ENCODE assay signal across 8 cellular contexts in the genomic region with DNA sequence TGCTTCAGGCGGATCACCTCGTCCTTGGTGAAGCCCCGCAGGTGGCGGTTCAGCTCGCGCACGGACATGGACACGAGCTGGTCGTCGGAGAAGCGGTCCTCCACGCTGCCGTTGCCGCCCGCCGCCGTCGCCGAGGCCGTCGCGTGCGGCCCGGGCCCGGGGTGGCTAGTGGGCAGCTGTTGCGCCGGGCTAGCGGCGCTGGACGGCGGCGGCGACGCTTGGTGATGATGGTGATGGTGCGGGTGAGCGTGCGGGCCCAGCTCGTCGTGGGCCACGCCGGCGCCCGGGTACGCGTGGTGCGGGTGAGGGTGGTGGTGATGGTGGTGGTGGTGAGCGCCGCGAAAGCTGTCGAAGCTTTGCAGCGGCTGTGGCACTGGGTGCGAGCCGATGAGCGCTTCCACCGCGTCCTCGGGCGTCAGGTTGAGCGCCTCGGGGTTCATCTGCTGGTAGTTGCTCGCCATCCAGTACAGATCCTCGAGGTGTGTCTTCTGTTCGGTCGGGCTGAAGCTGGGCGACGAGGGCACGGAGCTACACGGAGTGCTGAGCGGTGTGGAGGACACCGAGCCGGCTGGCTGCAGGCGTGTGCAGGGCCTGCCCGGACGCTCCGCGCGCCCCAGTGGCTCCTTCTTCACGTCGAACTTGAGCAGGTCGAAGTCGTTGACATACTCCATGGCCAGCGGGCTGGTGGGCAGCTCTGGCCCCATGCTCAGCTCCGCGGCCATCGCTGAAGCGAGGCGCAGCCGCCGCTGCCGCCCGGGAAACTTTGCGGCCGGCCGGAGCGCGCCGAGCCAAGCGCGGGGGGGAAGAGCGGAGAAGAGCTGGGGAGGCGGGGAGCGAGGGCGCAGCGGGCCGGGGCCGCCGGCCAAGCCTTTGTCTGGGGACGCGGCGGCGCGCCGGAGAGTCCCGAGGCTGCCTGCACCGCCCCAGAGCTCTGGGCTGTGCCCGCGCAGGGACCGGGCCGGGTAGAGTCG. TPM values are rescaled to one million over a fixed set of nuclear protein-coding genes. Genes with fewer than 3 reads are reported as not detected.
DNase-seq lines count a peak whose midpoint lies in the region; ATAC-seq and TF ChIP-seq lines count a peak whose summit lies in the region.

No MANE protein-coding gene starts in this region.

- no peaks in the 10 kb centered on the region for H3K79me2 ChIP-seq in OCI-LY1 (ENCODE audit: insufficient read depth, low read length)

- no peak for DNase-seq in Caco-2
- no peak for DNase-seq in endodermal cell
- DNase-seq in NCI-H1436 treated with DMSO at 0.1 percent for 48 hours (lab: John Stamatoyannopoulos, UW): no peak
- DNase-seq in activated gamma-delta T cell (lab: John Stamatoyannopoulos, UW): no peak
- DNase-seq in NCI-H82 treated with DMSO at 0.1 percent for 48 hours (lab: John Stamatoyannopoulos, UW; ENCODE audit: unreplicated experiment): no peak

- POLR2A ChIA-PET in Caco-2 (lab: Charles Lee): interaction anchor here (0.5 to 1.5 kb wide), 11 partner anchors 10 to 929 kb away, joined by 3 to 7 read pairs (median 4); a partner anchor contains a TSS

- H3K4me1 ChIP-seq in Caco-2 (peaks cover 14% of the 10 kb centered on the region), OCI-LY1 (ENCODE audit: insufficient read depth, low read length, severe bottlenecking) (peaks cover 6% of the 10 kb centered on the region), endodermal cell (ENCODE audit: control insufficient read depth, insufficient read depth, low read length) (peaks cover 12% of the 10 kb centered on the region), muscle layer of duodenum (ENCODE audit: control insufficient read depth in 1 of 2, insufficient read depth in 2 of 2, low read length in 2 of 2) (peaks cover 0 to 45% of the 10 kb centered on the region in 2 donors)

- H3K4me3 Mint-ChIP-seq in Caco-2 (ENCODE audit: unreplicated experiment) (peak overlapping the region; percentile 81), endodermal cell (peak overlapping the region; percentile 65)

- intact Hi-C loops in Caco-2 (cut with micrococcal nuclease; ENCODE audit: unreplicated experiment): loop anchor here (1.0 to 10.0 kb wide), 4 partner anchors 18 to 528 kb away; no protein-coding TSS in a partner anchor

- no peaks in the 10 kb centered on the region for H3F3A ChIP-seq in OCI-LY1 (ENCODE audit: insufficient read depth, low read length)

- H3K9ac ChIP-seq in OCI-LY1 (ENCODE audit: low read length): no peak overlapping the region
- no peak overlapping the region for H3K9ac ChIP-seq in endodermal cell (ENCODE audit: extremely low read depth, low read length, poor library complexity, severe bottlenecking)

- TF ChIP-seq CTCF in Caco-2 (IDR thresholded peaks at IDR 0.05; ENCODE audit: insufficient read depth in 1 of 2, low read depth in 1 of 2, low read length in 1 of 2, severe bottlenecking in 1 of 2, unreplicated experiment in 1 of 2) (no peak), OCI-LY1 (IDR thresholded peaks at IDR 0.05; ENCODE audit: low read length) (no peak), endodermal cell (conservative IDR thresholded peaks at IDR 0.05) (no peak)

- H3K27ac ChIP-seq in OCI-LY1 (ENCODE audit: low read depth, low read length, poor library complexity, severe bottlenecking): no peak overlapping the region
- peak overlapping the region; percentile 33 for H3K27ac ChIP-seq in endodermal cell (ENCODE audit: low read depth, low read length)
- no peak overlapping the region for H3K27ac ChIP-seq in muscle layer of duodenum (ENCODE audit: low read length)

- CTCF ChIA-PET in Caco-2 (lab: Charles Lee): interaction anchor here (0.6 to 3.8 kb wide), 18 partner anchors 12 to 1658 kb away, joined by 3 to 33 read pairs (median 4); no protein-coding TSS in a partner anchor

- H3K4me2 ChIP-seq in OCI-LY1 (ENCODE audit: low read length): peak overlapping the region; percentile 84

- no peak overlapping the region for H2AFZ ChIP-seq in OCI-LY1 (ENCODE audit: low read length)

- H3K27me3 Mint-ChIP-seq in Caco-2 (ENCODE audit: insufficient read depth, unreplicated experiment) (peaks cover 45% of the 10 kb centered on the region), endodermal cell (ENCODE audit: insufficient read depth) (peaks cover 95% of the 10 kb centered on the region)

- WGBS in endodermal cell (ENCODE audit: insufficient coverage in 1 of 2, insufficient read length in 1 of 2), 2 experiments: 0 to 2% methylated on average over 28 to 120 of the region's 120 CpGs

- no peaks in the 10 kb centered on the region for H4K20me1 ChIP-seq in OCI-LY1 (ENCODE audit: insufficient read depth, low read length)

- no peak for ATAC-seq in HG03565 (IDR thresholded peaks at IDR 0.05; ENCODE audit: unreplicated experiment)

- H3K9me2 ChIP-seq in OCI-LY1 (ENCODE audit: low read depth, low read length): no peaks in the 10 kb centered on the region

- H3K9me3 Mint-ChIP-seq in Caco-2 (ENCODE audit: unreplicated experiment) (no peaks in the 10 kb centered on the region), endodermal cell (no peaks in the 10 kb centered on the region)

- peaks cover 16% of the 10 kb centered on the region for H3K36me3 Mint-ChIP-seq in Caco-2 (ENCODE audit: insufficient read depth, unreplicated experiment)
- H3K36me3 Mint-ChIP-seq in endodermal cell (ENCODE audit: low read depth): no peaks in the 10 kb centered on the region

- H3K27me3 ChIP-seq in Caco-2 (replicated peaks; ENCODE audit: control insufficient read depth, insufficient read depth, low read length) (peaks cover 16% of the 10 kb centered on the region), OCI-LY1 (ENCODE audit: insufficient read depth, low read length) (no peaks in the 10 kb centered on the region; the same call in 1 of the 2 replicates), endodermal cell (ENCODE audit: control insufficient read depth, insufficient read depth, low read length, poor library complexity, severe bottlenecking) (peaks cover 96% of the 10 kb centered on the region), muscle layer of duodenum (ENCODE audit: low read depth, low read length) (peaks cover 31% of the 10 kb centered on the region)

- peak overlapping the region; percentile 68 for H3K4me3 ChIP-seq in Caco-2 (ENCODE audit: low read depth, low read length)
- H3K4me3 ChIP-seq in OCI-LY1 (ENCODE audit: low read depth, low read length, poor library complexity, severe bottlenecking): peak overlapping the region; percentile 65
- H3K4me3 ChIP-seq in endodermal cell (ENCODE audit: low read length): peak overlapping the region; percentile 82
- H3K4me3 ChIP-seq in muscle layer of duodenum (ENCODE audit: low read depth in 1 of 2, low read length in 2 of 2): peak overlapping the region; percentile 51 to 82

- no peaks in the 10 kb centered on the region for H3K4me1 Mint-ChIP-seq in Caco-2 (ENCODE audit: low read depth, unreplicated experiment)
- H3K4me1 Mint-ChIP-seq in endodermal cell: peaks cover 37% of the 10 kb centered on the region

- H3K36me3 ChIP-seq in Caco-2 (ENCODE audit: control insufficient read depth, insufficient read depth, low read length): no peaks in the 10 kb centered on the region
- no peaks in the 10 kb centered on the region for H3K36me3 ChIP-seq in OCI-LY1 (ENCODE audit: insufficient read depth, low read length)
- no peaks in the 10 kb centered on the region for H3K36me3 ChIP-seq in endodermal cell (ENCODE audit: control insufficient read depth, insufficient read depth, low read length)
- H3K36me3 ChIP-seq in muscle layer of duodenum (ENCODE audit: control insufficient read depth in 1 of 2, insufficient read depth in 2 of 2, low read length in 2 of 2): no peaks in the 10 kb centered on the region

- BruUV-seq in Caco-2 (replicated peaks; lab: Mats Ljungman, UMichigan): no TSS peak

- H3K27ac Mint-ChIP-seq in Caco-2 (ENCODE audit: unreplicated experiment) (no peak overlapping the region), endodermal cell (no peak overlapping the region)

- H3K9me3 ChIP-seq in Caco-2 (no peaks in the 10 kb centered on the region), OCI-LY1 (ENCODE audit: low read length) (no peaks in the 10 kb centered on the region), endodermal cell (ENCODE audit: control insufficient read depth, low read length) (no peaks in the 10 kb centered on the region), muscle layer of duodenum (ENCODE audit: control insufficient read depth in 1 of 2, low read length in 2 of 2) (no peaks in the 10 kb centered on the region)

RNA-seq across cellular contexts. Expression of a gene that starts 0.6 kb away (rescaled TPM):
- 0.88 and 1.2 TPM in 2 replicates for total RNA-seq in Caco-2 (2022)
- 1 to 10 TPM in 1 of 2 donors, under 1 TPM in 1; 0.90 to 1.5 TPM for total RNA-seq in endodermal cell
- polyA plus RNA-seq in endodermal cell (2013, experiment 1 of 2): 6.6 TPM
- 5.8 TPM for polyA plus RNA-seq in endodermal cell (2013, experiment 2 of 2)
